8 cellular contexts compared by ENCODE assay signal in genomic region chr10:7826971-7827370, GRCh38.
DNase-seq lines count a peak whose midpoint lies in the region; TF ChIP-seq lines count a peak whose summit lies in the region.

No MANE protein-coding gene starts in this region.

- H3K9me2 ChIP-seq in Loucy (replicated peaks; ENCODE audit: low read depth, low read length), result no peaks in the 10 kb centered on the region

- H2AFZ ChIP-seq in Loucy (ENCODE audit: low read length), result no peak overlapping the region

- DNase-seq in DMS 273 (lab: John Stamatoyannopoulos, UW; ENCODE audit: unreplicated experiment) (peak; percentile 11), DMS 273 treated with DMSO at 0.1 percent for 48 hours (lab: John Stamatoyannopoulos, UW) (no peak), choroid plexus epithelial cell (ENCODE audit: low read depth) (peak; percentile 83), non-pigmented ciliary epithelial cell (ENCODE audit: low read depth) (peak; percentile 34), NCI-H1694 treated with DMSO at 0.1 percent for 48 hours (lab: John Stamatoyannopoulos, UW) (no peak), NCI-H128 (lab: John Stamatoyannopoulos, UW; ENCODE audit: unreplicated experiment) (no peak)
- DNase-seq in activated CD4-positive, CD25-positive, alpha-beta regulatory T cell treated with anti-CD3 and anti-CD28 coated beads, Interleukin-2, amount 50 U/mL, for 72 hours, result no peak

- H3K9me3 ChIP-seq in Loucy (ENCODE audit: insufficient read depth, low read depth, low read length), result no peaks in the 10 kb centered on the region

- H3K4me3 ChIP-seq in Loucy (ENCODE audit: low read length, poor library complexity, severe bottlenecking) (no peak overlapping the region), choroid plexus epithelial cell (ENCODE audit: low read depth, low read length) (no peak overlapping the region)

- no peaks in the 10 kb centered on the region for H4K20me1 ChIP-seq in Loucy (ENCODE audit: insufficient read depth, low read length, poor library complexity, severe bottlenecking)

- H3K79me2 ChIP-seq in Loucy (ENCODE audit: insufficient read depth, low read length), result peaks cover 48% of the 10 kb centered on the region

- peaks cover 26% of the 10 kb centered on the region; the same call in 1 of the 2 replicates for H3K36me3 ChIP-seq in Loucy (ENCODE audit: insufficient read depth, low read length)

- H3F3A ChIP-seq in Loucy (ENCODE audit: low read depth), result no peaks in the 10 kb centered on the region

- TF ChIP-seq CTCF in Loucy (conservative IDR thresholded peaks at IDR 0.05; ENCODE audit: low read length), result peak; percentile 33; the same call in 1 of the 2 replicates
- TF ChIP-seq CTCF in choroid plexus epithelial cell (conservative IDR thresholded peaks at IDR 0.05; ENCODE audit: low read depth, low read length), result peak; percentile 63

- H3K9ac ChIP-seq in Loucy (ENCODE audit: low read depth, low read length, poor library complexity, severe bottlenecking), result no peak overlapping the region

- no peaks in the 10 kb centered on the region for H3K27me3 ChIP-seq in Loucy (ENCODE audit: insufficient read depth, low read length, poor library complexity, severe bottlenecking)

- H3K4me1 ChIP-seq in Loucy (ENCODE audit: insufficient read depth, low read length, poor library complexity, severe bottlenecking), result peaks cover 4% of the 10 kb centered on the region

- H3K4me2 ChIP-seq in Loucy (ENCODE audit: low read depth, low read length, poor library complexity, severe bottlenecking), result no peak overlapping the region

Comparison
In these comparisons a context has a peak if more than half of its experiments do, and no peak if none do; other contexts are left out.
1. DNase-seq: peak in DMS 273 (single experiment), choroid plexus epithelial cell (single experiment) and non-pigmented ciliary epithelial cell (single experiment); none in DMS 273 treated with DMSO at 0.1 percent for 48 hours (single experiment), activated CD4-positive, CD25-positive, alpha-beta regulatory T cell treated with anti-CD3 and anti-CD28 coated beads, Interleukin-2, amount 50 U/mL, for 72 hours (single experiment), NCI-H1694 treated with DMSO at 0.1 percent for 48 hours (single experiment) and NCI-H128 (single experiment).